In the genomic region with DNA sequence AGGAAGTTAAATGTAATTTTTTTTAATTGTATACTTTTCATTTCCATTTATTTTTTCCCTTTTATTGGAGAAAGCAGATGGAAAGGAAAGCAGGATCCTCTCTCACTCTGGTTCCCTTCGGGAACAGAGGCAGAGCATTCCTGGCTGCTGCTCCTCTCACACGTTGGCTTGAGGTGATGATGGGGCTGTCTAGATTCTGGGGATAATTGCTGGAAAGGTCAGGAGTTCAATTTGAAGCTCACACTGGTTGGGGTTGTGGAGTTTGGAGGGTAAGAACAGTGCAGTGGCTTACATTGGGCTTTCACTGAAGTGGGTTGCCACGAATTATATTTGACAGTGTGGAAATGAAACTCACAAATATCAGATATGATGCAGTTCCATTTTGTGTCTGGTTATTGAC, we compare ENCODE assay signal across 22 cellular contexts. TPM values are rescaled to one million over a fixed set of nuclear protein-coding genes. Genes with fewer than 3 reads are reported as not detected.
"Had no signal": no experiment of that assay in that cellular context is flagged by ENCODE, and none has a peak within 500 bp of the region (broad histone marks: within the 10 kb centered on the region; RNA-seq: fewer than 3 reads in every experiment).

No MANE protein-coding gene starts in this region.

- H3K27ac Mint-ChIP-seq: activated CD4-positive, alpha-beta T cell treated with anti-CD3 and anti-CD28 coated beads, Interleukin-2, amount 10 ng/mL, durations not matched to agents 7 days and 5 days; activated CD8-positive, alpha-beta memory T cell treated with anti-CD3 and anti-CD28 coated beads, Interleukin-2, amount 10 ng/mL, durations not matched to agents 7 days and 5 days; activated CD8-positive, alpha-beta T cell treated with anti-CD3 and anti-CD28 coated beads for 36 hours; activated naive CD4-positive, alpha-beta T cell treated with anti-CD3 and anti-CD28 coated beads, Interleukin-2, amount 10 ng/mL, durations not matched to agents 7 days and 5 days; dendritic cell treated with granulocyte-macrophage colony-stimulating factor and Interleukin-4, amounts not matched to agents 40 ng/mL and 50 ng/mL, for 4 days; immature natural killer cell; memory B cell; progenitor cell of endocrine pancreas; T-helper 2 cell treated with Interferon-gamma antibody and Interleukin-4, amounts not matched to agents 5 μg/mL and 100 μg/mL, for 36 hours had no signal

- H3K27me3 ChIP-seq: foreskin keratinocyte, hepatocyte had no signal

- H3K4me3 ChIP-seq: hepatocyte had no signal

- H3K4me3 Mint-ChIP-seq: activated CD4-positive, alpha-beta T cell treated with anti-CD3 and anti-CD28 coated beads, Interleukin-2, amount 10 ng/mL, durations not matched to agents 7 days and 5 days; activated CD8-positive, alpha-beta memory T cell treated with anti-CD3 and anti-CD28 coated beads, Interleukin-2, amount 10 ng/mL, durations not matched to agents 7 days and 5 days; activated CD8-positive, alpha-beta T cell treated with anti-CD3 and anti-CD28 coated beads for 36 hours; activated naive CD4-positive, alpha-beta T cell treated with anti-CD3 and anti-CD28 coated beads, Interleukin-2, amount 10 ng/mL, durations not matched to agents 7 days and 5 days; dendritic cell treated with granulocyte-macrophage colony-stimulating factor and Interleukin-4, amounts not matched to agents 40 ng/mL and 50 ng/mL, for 4 days; immature natural killer cell; memory B cell; T-helper 2 cell treated with Interferon-gamma antibody and Interleukin-4, amounts not matched to agents 5 μg/mL and 100 μg/mL, for 36 hours had no signal

- H3K9me3 Mint-ChIP-seq: activated CD4-positive, alpha-beta T cell treated with anti-CD3 and anti-CD28 coated beads, Interleukin-2, amount 10 ng/mL, durations not matched to agents 7 days and 5 days; activated CD8-positive, alpha-beta T cell treated with anti-CD3 and anti-CD28 coated beads for 36 hours; activated naive CD4-positive, alpha-beta T cell treated with anti-CD3 and anti-CD28 coated beads, Interleukin-2, amount 10 ng/mL, durations not matched to agents 7 days and 5 days; dendritic cell treated with granulocyte-macrophage colony-stimulating factor and Interleukin-4, amounts not matched to agents 40 ng/mL and 50 ng/mL, for 4 days; immature natural killer cell; T-helper 2 cell treated with Interferon-gamma antibody and Interleukin-4, amounts not matched to agents 5 μg/mL and 100 μg/mL, for 36 hours had no signal

- H3K4me1 Mint-ChIP-seq: activated CD4-positive, alpha-beta T cell treated with anti-CD3 and anti-CD28 coated beads, Interleukin-2, amount 10 ng/mL, durations not matched to agents 7 days and 5 days; activated CD8-positive, alpha-beta memory T cell treated with anti-CD3 and anti-CD28 coated beads, Interleukin-2, amount 10 ng/mL, durations not matched to agents 7 days and 5 days; activated naive CD4-positive, alpha-beta T cell treated with anti-CD3 and anti-CD28 coated beads, Interleukin-2, amount 10 ng/mL, durations not matched to agents 7 days and 5 days; immature natural killer cell; memory B cell had no signal

- DNase-seq: activated CD4-positive, alpha-beta T cell treated with anti-CD3 and anti-CD28 coated beads, Interleukin-2, amount 10 ng/mL, durations not matched to agents 7 days and 5 days; activated CD4-positive, CD25-positive, alpha-beta regulatory T cell treated with anti-CD3 and anti-CD28 coated beads, Interleukin-2, amount 50 U/mL, for 72 hours; activated CD8-positive, alpha-beta memory T cell treated with anti-CD3 and anti-CD28 coated beads, Interleukin-2, amount 10 ng/mL, durations not matched to agents 7 days and 5 days; activated CD8-positive, alpha-beta T cell treated with anti-CD3 and anti-CD28 coated beads for 36 hours; activated effector memory CD4-positive, alpha-beta T cell treated with anti-CD3 and anti-CD28 coated beads, Interleukin-2, amount 50 U/mL, for 16 hours; activated naive CD4-positive, alpha-beta T cell treated with anti-CD3 and anti-CD28 coated beads, Interleukin-2, amount 10 ng/mL, durations not matched to agents 7 days and 5 days; activated T-cell treated with anti-CD3 and anti-CD28 coated beads for 4 hours; amygdala; caudate nucleus; effector CD4-positive, alpha-beta T cell; erythroblast; foreskin keratinocyte; immature natural killer cell; stimulated activated CD4-positive, alpha-beta T cell treated with anti-CD3 and anti-CD28 coated beads, Interleukin-4, amount 100 ng/mL, for 24 hours; stimulated activated naive CD4-positive, alpha-beta T cell treated with Interleukin-2 at 50 U/mL for 16 hours; WERI-Rb-1 had no signal

- H3K4me1 ChIP-seq: foreskin keratinocyte had no signal

- H3K27ac ChIP-seq: foreskin keratinocyte, hepatocyte, WERI-Rb-1 had no signal

- H3K27me3 Mint-ChIP-seq: activated CD8-positive, alpha-beta memory T cell treated with anti-CD3 and anti-CD28 coated beads, Interleukin-2, amount 10 ng/mL, durations not matched to agents 7 days and 5 days; activated naive CD4-positive, alpha-beta T cell treated with anti-CD3 and anti-CD28 coated beads, Interleukin-2, amount 10 ng/mL, durations not matched to agents 7 days and 5 days; dendritic cell treated with granulocyte-macrophage colony-stimulating factor and Interleukin-4, amounts not matched to agents 40 ng/mL and 50 ng/mL, for 4 days; progenitor cell of endocrine pancreas had no signal

- H3K36me3 Mint-ChIP-seq: activated CD8-positive, alpha-beta memory T cell treated with anti-CD3 and anti-CD28 coated beads, Interleukin-2, amount 10 ng/mL, durations not matched to agents 7 days and 5 days; activated naive CD4-positive, alpha-beta T cell treated with anti-CD3 and anti-CD28 coated beads, Interleukin-2, amount 10 ng/mL, durations not matched to agents 7 days and 5 days; immature natural killer cell; memory B cell had no signal

- H3K36me3 ChIP-seq: WERI-Rb-1 had no signal

RNA-seq across cellular contexts. Expression of a gene that starts 57.6 kb away (rescaled TPM):
- total RNA-seq: activated CD4-positive, alpha-beta T cell treated with anti-CD3 and anti-CD28 coated beads, Interleukin-2, amount 10 ng/mL, durations not matched to agents 7 days and 5 days; activated CD8-positive, alpha-beta memory T cell treated with anti-CD3 and anti-CD28 coated beads, Interleukin-2, amount 10 ng/mL, durations not matched to agents 7 days and 5 days; activated CD8-positive, alpha-beta T cell treated with anti-CD3 and anti-CD28 coated beads for 36 hours; foreskin keratinocyte; mononuclear cell had no signal
- polyA plus RNA-seq: foreskin keratinocyte had no signal
